In genomic region chr1:45535988-45536766, GRCh38 we compare ENCODE assay signal across 1 cellular context.
TF ChIP-seq lines count a peak whose summit lies in the region.

No MANE protein-coding gene starts in this region.

TF ChIP-seq in HCT116, 20 proteins besides CTCF, POLR2A, EP300 and RAD21 (continued from another document):
- TF ChIP-seq POLR2AphosphoS5 (IDR thresholded peaks at IDR 0.05; ENCODE audit: low read depth, low read length) (no peak), JUND (IDR thresholded peaks at IDR 0.05) (no peak), EGR1 (IDR thresholded peaks at IDR 0.05; ENCODE audit: low read depth) (no peak), EZH2phosphoT487 (IDR thresholded peaks at IDR 0.05; ENCODE audit: borderline replicate concordance) (no peak), ZFX (IDR thresholded peaks at IDR 0.05) (no peak), SIN3A (IDR thresholded peaks at IDR 0.05; ENCODE audit: low read depth) (no peak), CBX3 (IDR thresholded peaks at IDR 0.05; ENCODE audit: low read depth) (no peak), ELF1 (IDR thresholded peaks at IDR 0.05; ENCODE audit: borderline replicate concordance, low read depth) (no peak), YY1 (IDR thresholded peaks at IDR 0.05; ENCODE audit: extremely low read depth, insufficient replicate concordance, low read depth, low read length) (no peak), SRF (IDR thresholded peaks at IDR 0.05; ENCODE audit: low read depth) (no peak), TCF7L2 (IDR thresholded peaks at IDR 0.05; ENCODE audit: borderline replicate concordance, extremely low read depth, insufficient read depth, insufficient read length) (no peak)
- TF ChIP-seq, protein P1, sequence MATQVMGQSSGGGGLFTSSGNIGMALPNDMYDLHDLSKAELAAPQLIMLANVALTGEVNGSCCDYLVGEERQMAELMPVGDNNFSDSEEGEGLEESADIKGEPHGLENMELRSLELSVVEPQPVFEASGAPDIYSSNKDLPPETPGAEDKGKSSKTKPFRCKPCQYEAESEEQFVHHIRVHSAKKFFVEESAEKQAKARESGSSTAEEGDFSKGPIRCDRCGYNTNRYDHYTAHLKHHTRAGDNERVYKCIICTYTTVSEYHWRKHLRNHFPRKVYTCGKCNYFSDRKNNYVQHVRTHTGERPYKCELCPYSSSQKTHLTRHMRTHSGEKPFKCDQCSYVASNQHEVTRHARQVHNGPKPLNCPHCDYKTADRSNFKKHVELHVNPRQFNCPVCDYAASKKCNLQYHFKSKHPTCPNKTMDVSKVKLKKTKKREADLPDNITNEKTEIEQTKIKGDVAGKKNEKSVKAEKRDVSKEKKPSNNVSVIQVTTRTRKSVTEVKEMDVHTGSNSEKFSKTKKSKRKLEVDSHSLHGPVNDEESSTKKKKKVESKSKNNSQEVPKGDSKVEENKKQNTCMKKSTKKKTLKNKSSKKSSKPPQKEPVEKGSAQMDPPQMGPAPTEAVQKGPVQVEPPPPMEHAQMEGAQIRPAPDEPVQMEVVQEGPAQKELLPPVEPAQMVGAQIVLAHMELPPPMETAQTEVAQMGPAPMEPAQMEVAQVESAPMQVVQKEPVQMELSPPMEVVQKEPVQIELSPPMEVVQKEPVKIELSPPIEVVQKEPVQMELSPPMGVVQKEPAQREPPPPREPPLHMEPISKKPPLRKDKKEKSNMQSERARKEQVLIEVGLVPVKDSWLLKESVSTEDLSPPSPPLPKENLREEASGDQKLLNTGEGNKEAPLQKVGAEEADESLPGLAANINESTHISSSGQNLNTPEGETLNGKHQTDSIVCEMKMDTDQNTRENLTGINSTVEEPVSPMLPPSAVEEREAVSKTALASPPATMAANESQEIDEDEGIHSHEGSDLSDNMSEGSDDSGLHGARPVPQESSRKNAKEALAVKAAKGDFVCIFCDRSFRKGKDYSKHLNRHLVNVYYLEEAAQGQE (IDR thresholded peaks at IDR 0.05; ENCODE audit: low read depth), result no peak
- TF ChIP-seq, protein P2, sequence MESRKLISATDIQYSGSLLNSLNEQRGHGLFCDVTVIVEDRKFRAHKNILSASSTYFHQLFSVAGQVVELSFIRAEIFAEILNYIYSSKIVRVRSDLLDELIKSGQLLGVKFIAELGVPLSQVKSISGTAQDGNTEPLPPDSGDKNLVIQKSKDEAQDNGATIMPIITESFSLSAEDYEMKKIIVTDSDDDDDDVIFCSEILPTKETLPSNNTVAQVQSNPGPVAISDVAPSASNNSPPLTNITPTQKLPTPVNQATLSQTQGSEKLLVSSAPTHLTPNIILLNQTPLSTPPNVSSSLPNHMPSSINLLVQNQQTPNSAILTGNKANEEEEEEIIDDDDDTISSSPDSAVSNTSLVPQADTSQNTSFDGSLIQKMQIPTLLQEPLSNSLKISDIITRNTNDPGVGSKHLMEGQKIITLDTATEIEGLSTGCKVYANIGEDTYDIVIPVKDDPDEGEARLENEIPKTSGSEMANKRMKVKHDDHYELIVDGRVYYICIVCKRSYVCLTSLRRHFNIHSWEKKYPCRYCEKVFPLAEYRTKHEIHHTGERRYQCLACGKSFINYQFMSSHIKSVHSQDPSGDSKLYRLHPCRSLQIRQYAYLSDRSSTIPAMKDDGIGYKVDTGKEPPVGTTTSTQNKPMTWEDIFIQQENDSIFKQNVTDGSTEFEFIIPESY (IDR thresholded peaks at IDR 0.05; ENCODE audit: extremely low read depth, insufficient replicate concordance, low read length), result no peak
- TF ChIP-seq, protein P3, sequence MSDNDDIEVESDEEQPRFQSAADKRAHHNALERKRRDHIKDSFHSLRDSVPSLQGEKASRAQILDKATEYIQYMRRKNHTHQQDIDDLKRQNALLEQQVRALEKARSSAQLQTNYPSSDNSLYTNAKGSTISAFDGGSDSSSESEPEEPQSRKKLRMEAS (IDR thresholded peaks at IDR 0.05), result no peak
